In the genomic region with DNA sequence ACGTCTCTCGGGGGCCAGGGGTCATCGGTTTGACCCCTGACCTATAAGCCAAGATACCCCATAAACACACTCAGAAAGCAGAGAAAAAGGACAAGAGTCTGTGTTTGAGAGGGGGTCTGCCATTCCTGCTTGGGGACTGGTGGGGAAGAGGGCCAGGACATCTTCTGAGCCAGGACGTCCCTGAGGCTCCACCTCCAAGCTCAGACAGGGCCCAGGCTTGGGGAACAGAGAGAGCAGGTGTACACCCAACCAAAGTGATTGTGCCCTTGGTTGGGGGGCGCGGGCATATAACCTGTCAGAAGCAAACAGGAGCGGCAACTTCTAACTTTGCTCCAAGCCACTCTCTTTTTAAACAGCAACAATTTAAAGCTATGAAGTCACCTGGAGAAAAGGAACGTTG, we compare ENCODE assay signal across 15 cellular contexts. TPM values are rescaled to one million over a fixed set of nuclear protein-coding genes. Genes with fewer than 3 reads are reported as not detected.
DNase-seq lines count a peak whose midpoint lies in the region; ATAC-seq, FAIRE-seq and TF ChIP-seq lines count a peak whose summit lies in the region.
"Had no signal": no experiment of that assay in that cellular context is flagged by ENCODE, and none has a peak within 500 bp of the region (broad histone marks: within the 10 kb centered on the region; RNA-seq: fewer than 3 reads in every experiment).

No MANE protein-coding gene starts in this region.

- peaks cover 89% of the 10 kb centered on the region for H4K20me1 ChIP-seq in BLaER1

- no peak overlapping the region for H3K4me2 ChIP-seq in BLaER1

- H3K4me1 ChIP-seq in BLaER1 (peaks cover 75% of the 10 kb centered on the region), spleen (peaks cover 18 to 55% (median 29%) of the 10 kb centered on the region in 6 donors)

- POLR2A ChIA-PET in RWPE1 (lab: Yijun Ruan, JAX; ENCODE audit: low non-redundant PET): no interaction called here

- 84 to 90% (median 86%) methylated on average over 6 to 8 of the region's 8 CpGs for WGBS in spleen, 5 donors

- no peaks in the 10 kb centered on the region for H3K27me3 ChIP-seq in BLaER1
- no peaks in the 10 kb centered on the region for H3K27me3 ChIP-seq in spleen (replicated peaks in 1 of 7)
- H3K27me3 ChIP-seq: BE2C, SJSA1 had no signal

- H3K9ac ChIP-seq in BLaER1: no peak overlapping the region

- DNase-seq in RWPE1 (ENCODE audit: low spot score): no peak
- no peak for DNase-seq in glutamatergic neuron
- peak; percentile 58 for DNase-seq in spleen
- DNase-seq in urothelium cell line (ENCODE audit: low spot score): no peak
- DNase-seq in GM20000 (ENCODE audit: low spot score): no peak
- DNase-seq: CD4-positive, CD25-positive, alpha-beta regulatory T cell; DMS79; Karpas-422; NCI-H526 treated with DMSO at 0.1 percent for 48 hours had no signal

- CTCF ChIA-PET in RWPE1 (lab: Yijun Ruan, JAX): no interaction called here

- no peak overlapping the region for H3K4me3 ChIP-seq in BLaER1
- no peak overlapping the region for H3K4me3 ChIP-seq in spleen
- H3K4me3 ChIP-seq: SJSA1 had no signal

- H3K9me3 ChIP-seq in BLaER1 (no peaks in the 10 kb centered on the region), spleen (no peaks in the 10 kb centered on the region)
- H3K9me3 ChIP-seq: BE2C, SJSA1 had no signal

- H3K27ac Mint-ChIP-seq in glutamatergic neuron (ENCODE audit: unreplicated experiment): peak overlapping the region; percentile 73

- ATAC-seq in GM19452 (IDR thresholded peaks at IDR 0.05; ENCODE audit: unreplicated experiment): no peak

- H3K27ac ChIP-seq in BLaER1 (peak overlapping the region; percentile 23; the same call in 1 of the 2 replicates), RWPE1 (peak overlapping the region; percentile 51), spleen (no peak overlapping the region)

- H3K36me3 Mint-ChIP-seq in glutamatergic neuron (ENCODE audit: unreplicated experiment): peaks cover 5% of the 10 kb centered on the region

- intact Hi-C loops in spleen (cut with DNase I; ENCODE audit: low total_unique reads): no loop called here

- H3K4me3 Mint-ChIP-seq in glutamatergic neuron (ENCODE audit: unreplicated experiment): no peak overlapping the region

- TF ChIP-seq CTCF in RWPE1 (conservative IDR thresholded peaks at IDR 0.05; ENCODE audit: low read depth) (no peak), glutamatergic neuron (IDR thresholded peaks at IDR 0.05; ENCODE audit: partially characterized antibody, unreplicated experiment) (no peak), spleen (IDR thresholded peaks at IDR 0.05 in 8 of 11, conservative IDR thresholded peaks at IDR 0.05 in 3 of 11) (no peak), GM20000 (IDR thresholded peaks at IDR 0.05; ENCODE audit: extremely low read depth, missing control alignments) (no peak)

- TF ChIP-seq POLR2A in spleen (IDR thresholded peaks at IDR 0.05): no peak

- H3K4me1 Mint-ChIP-seq in glutamatergic neuron (ENCODE audit: low read depth, unreplicated experiment): peaks cover 42% of the 10 kb centered on the region

- peaks cover 29% of the 10 kb centered on the region for H3K27me3 Mint-ChIP-seq in glutamatergic neuron (ENCODE audit: unreplicated experiment)

- H3K36me3 ChIP-seq in BLaER1 (peaks cover 70% of the 10 kb centered on the region), spleen (peaks cover 6 to 75% (median 63%) of the 10 kb centered on the region in 6 donors)

- H3K9me3 Mint-ChIP-seq in glutamatergic neuron (ENCODE audit: unreplicated experiment): peaks cover 39% of the 10 kb centered on the region

- FAIRE-seq in urothelium cell line (lab: Jason Lieb, UNC): no peak
- FAIRE-seq: GM19239, H54 had no signal

RNA-seq across cellular contexts. Expression of gene PPIF, which starts 33.9 kb away (rescaled TPM):
- total RNA-seq in glutamatergic neuron (ENCODE audit: unreplicated experiment) (24.2 TPM), spleen (10 to 100 TPM; 65.0 to 99.3 (median 73.2) TPM)
- 10 to 100 TPM; 29.2 to 66.9 (median 33.5) TPM for polyA plus RNA-seq in spleen

Comparison
In these comparisons a context has a peak if more than half of its experiments do, and no peak if none do; other contexts are left out.
1. H3K27ac ChIP-seq: peak in BLaER1 (single experiment) and RWPE1 (single experiment); none in spleen (0 of 8).